Comparison of ENCODE assay signal across 9 cellular contexts in genomic region chr14:79578470-79578869, GRCh38.
"Had no signal": no experiment of that assay in that cellular context is flagged by ENCODE, and none has a peak within 500 bp of the region (broad histone marks: within the 10 kb centered on the region; RNA-seq: fewer than 3 reads in every experiment).

No MANE protein-coding gene starts in this region.

- ATAC-seq: activated CD4-positive, CD25-positive, alpha-beta regulatory T cell treated with anti-CD3 and anti-CD28 coated beads, Interleukin-2, amount 50 U/mL, for 24 hours; foreskin keratinocyte; stimulated activated memory B cell treated with anti-CD40 and anti-IgM and Interleukin-4, amounts not matched to agents 10 μg/mL and 1 μg/mL and 100 μg/mL, for 72 hours had no signal

- H3K9me3 ChIP-seq: sigmoid colon, thyroid gland had no signal

- H3K4me1 ChIP-seq: thyroid gland had no signal

- H3K27ac ChIP-seq: foreskin keratinocyte, sigmoid colon, thyroid gland had no signal

- H3K36me3 ChIP-seq: sigmoid colon, thyroid gland had no signal

- DNase-seq: activated naive CD4-positive, alpha-beta T cell treated with anti-CD3 and anti-CD28 coated beads, Interleukin-2, amount 50 U/mL, for 16 hours; effector memory CD4-positive, alpha-beta T cell; foreskin keratinocyte; sigmoid colon; T-helper 1 cell; T1000; thyroid gland had no signal

- H3K27me3 ChIP-seq: foreskin keratinocyte, sigmoid colon, thyroid gland had no signal

- H3K4me3 ChIP-seq: sigmoid colon, thyroid gland had no signal
